ENCODE assay signal across 9 cellular contexts in the genomic region with DNA sequence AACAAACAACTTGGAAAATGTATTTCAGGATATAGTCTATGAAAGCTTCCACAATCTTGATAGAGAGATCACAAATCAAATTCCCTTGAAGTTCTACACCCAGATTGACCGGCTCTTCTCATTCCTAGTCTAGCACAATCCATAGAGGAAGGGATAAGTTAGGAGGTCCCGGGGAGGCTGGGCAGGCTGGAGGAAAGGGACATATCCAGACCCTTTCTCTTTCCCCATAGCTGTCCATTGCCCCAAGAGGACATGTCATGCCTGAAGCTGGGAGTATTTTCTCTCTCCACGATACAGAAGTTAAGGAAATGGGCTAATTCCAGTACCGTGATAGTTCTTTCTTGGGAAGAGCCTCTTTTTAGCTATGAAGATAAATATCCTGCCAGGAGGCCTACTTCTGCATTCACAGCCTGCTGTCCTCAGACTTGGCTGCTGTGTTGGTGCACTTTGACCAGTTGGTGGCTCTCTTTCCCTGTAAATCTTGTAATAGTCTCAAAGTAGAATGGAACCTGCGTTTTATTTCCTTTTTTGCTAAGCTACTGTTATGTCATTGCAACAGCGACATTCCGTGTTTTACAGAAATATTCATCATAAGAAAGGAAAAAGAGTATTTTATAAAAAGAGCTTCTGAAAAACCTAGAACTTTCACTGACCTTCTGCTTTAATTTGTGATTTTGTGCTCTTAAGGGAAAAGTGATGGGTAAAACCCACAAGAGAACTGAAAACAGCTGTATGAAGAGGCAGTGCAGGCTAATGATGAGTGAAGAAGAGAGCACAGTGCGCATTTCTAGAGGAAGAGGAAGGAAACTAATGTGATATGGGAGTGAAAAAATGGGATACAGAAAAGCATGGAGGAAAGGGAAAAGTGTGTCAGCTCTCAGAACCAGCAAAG. TPM values are rescaled to one million over a fixed set of nuclear protein-coding genes. Genes with fewer than 3 reads are reported as not detected.
DNase-seq lines count a peak whose midpoint lies in the region; ATAC-seq, FAIRE-seq and TF ChIP-seq lines count a peak whose summit lies in the region.
"Not testable (repeated sequence)": the region's sequence is repeated elsewhere in the genome, so short reads cannot be mapped to it uniquely, and the experiment has no call there.
"Had no signal": no experiment of that assay in that cellular context is flagged by ENCODE, and none has a peak within 500 bp of the region (broad histone marks: within the 10 kb centered on the region; RNA-seq: fewer than 3 reads in every experiment).

No MANE protein-coding gene starts in this region.

- TF ChIP-seq CTCF in bronchial epithelial cell (IDR thresholded peaks at IDR 0.05; ENCODE audit: insufficient read depth, low read length, severe bottlenecking): peak; percentile 64

- H3K4me3 Mint-ChIP-seq in immature natural killer cell: peak overlapping the region in 2 of 5 donors; percentile 11 to 33

- not testable (repeated sequence) for H3K9me3 Mint-ChIP-seq in immature natural killer cell

- not testable (repeated sequence) for H3K36me3 Mint-ChIP-seq in immature natural killer cell

- H3K36me3 ChIP-seq in bronchial epithelial cell (ENCODE audit: control insufficient read depth, insufficient read depth, low read length): not testable (repeated sequence)

- DNase-seq in DMS114 treated with DMSO at 0.1 percent for 48 hours (lab: John Stamatoyannopoulos, UW; ENCODE audit: unreplicated experiment) (peak; percentile 21), NCI-H1092 treated with DMSO at 0.1 percent for 48 hours (lab: John Stamatoyannopoulos, UW) (peak; percentile 36), SKM-1 (lab: John Stamatoyannopoulos, UW; ENCODE audit: unreplicated experiment) (peak; percentile 85), bronchial epithelial cell (ENCODE audit: low read depth) (peak; percentile 44), immature natural killer cell (peak; percentile 30 to 37 (median 34))
- DNase-seq in stimulated activated CD4-positive, alpha-beta T cell treated with anti-CD3 and anti-CD28 coated beads, Interleukin-15, amount 100 ng/mL, for 24 hours: peak; percentile 27

- not testable (repeated sequence) for H3K27ac Mint-ChIP-seq in immature natural killer cell

- peaks cover 4 to 13% of the 10 kb centered on the region in 2 donors for H3K4me1 Mint-ChIP-seq in immature natural killer cell

- H3K27me3 Mint-ChIP-seq in immature natural killer cell (ENCODE audit: low read depth in 3 of 3): peaks cover 1 to 12% (median 4%) of the 10 kb centered on the region in 3 donors

- H3K27me3 ChIP-seq in bronchial epithelial cell (ENCODE audit: control insufficient read depth, insufficient read depth, low read length): not testable (repeated sequence)

- peak; percentile 90 for ATAC-seq in GM19351 (IDR thresholded peaks at IDR 0.05; ENCODE audit: unreplicated experiment)
- ATAC-seq in HG02981 (IDR thresholded peaks at IDR 0.05; ENCODE audit: unreplicated experiment): peak; percentile 80

- not testable (repeated sequence) for FAIRE-seq in bronchial epithelial cell (lab: Jason Lieb, UNC)

- not testable (repeated sequence) for H3K4me3 ChIP-seq in bronchial epithelial cell (ENCODE audit: low read depth, low read length)

RNA-seq across cellular contexts. Expression of a gene that starts 4.1 kb away (rescaled TPM):
- not detected in 2 replicates for total RNA-seq in bronchial epithelial cell
- polyA plus RNA-seq in immature natural killer cell: not detected
- total RNA-seq: gastrocnemius medialis had no signal

RNA-seq across cellular contexts. Expression of a gene that starts 7.7 kb away (rescaled TPM):
- not detected in 2 replicates for total RNA-seq in bronchial epithelial cell
- not detected for polyA plus RNA-seq in immature natural killer cell
- total RNA-seq: gastrocnemius medialis had no signal

RNA-seq across cellular contexts. Expression of a gene that starts 18.6 kb away (rescaled TPM):
- total RNA-seq in bronchial epithelial cell: not detected in 2 replicates
- not detected for polyA plus RNA-seq in immature natural killer cell
- total RNA-seq: gastrocnemius medialis had no signal

RNA-seq across cellular contexts. Expression of a gene that starts 28.8 kb away (rescaled TPM):
- total RNA-seq in bronchial epithelial cell: not detected in 2 replicates
- polyA plus RNA-seq in immature natural killer cell: not detected
- total RNA-seq: gastrocnemius medialis had no signal

RNA-seq across cellular contexts. Expression of a gene that starts 33.7 kb away (rescaled TPM):
- total RNA-seq in bronchial epithelial cell: not detected in 2 replicates
- polyA plus RNA-seq in immature natural killer cell: not detected
- total RNA-seq: gastrocnemius medialis had no signal

Comparison
In these comparisons a context has a peak if more than half of its experiments do, and no peak if none do; other contexts are left out.
1. DNase-seq: peak in every context shown above with its lines; median percentile 85 in SKM-1; 44 in bronchial epithelial cell; 36 in NCI-H1092 treated with DMSO at 0.1 percent for 48 hours; 34 in immature natural killer cell; 27 in stimulated activated CD4-positive, alpha-beta T cell treated with anti-CD3 and anti-CD28 coated beads, Interleukin-15, amount 100 ng/mL, for 24 hours; 21 in DMS114 treated with DMSO at 0.1 percent for 48 hours.